In the genomic region with DNA sequence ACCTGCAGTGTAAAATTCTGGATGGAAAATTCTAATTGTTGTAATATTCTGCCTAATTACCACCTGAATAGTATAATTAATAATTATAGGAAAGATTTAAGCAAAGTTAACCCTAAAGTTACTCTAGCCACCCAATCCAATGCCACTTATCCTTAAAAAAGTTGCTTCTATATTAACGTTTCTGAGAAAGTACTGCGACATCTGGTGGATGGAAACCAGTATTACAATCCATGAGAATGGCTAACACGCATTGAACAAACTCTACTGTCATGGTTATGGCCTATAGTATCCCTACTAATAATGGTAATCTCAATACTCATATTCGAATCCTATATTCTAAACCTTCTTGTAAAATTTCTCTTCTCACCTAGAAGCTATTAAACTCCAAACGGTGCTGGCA, we compare ENCODE assay signal across 10 cellular contexts.
DNase-seq lines count a peak whose midpoint lies in the region; ATAC-seq and TF ChIP-seq lines count a peak whose summit lies in the region.
"Had no signal": no experiment of that assay in that cellular context is flagged by ENCODE, and none has a peak within 500 bp of the region (broad histone marks: within the 10 kb centered on the region; RNA-seq: fewer than 3 reads in every experiment).

No MANE protein-coding gene starts in this region.

- H3K4me3 Mint-ChIP-seq in chondrocyte (ENCODE audit: unreplicated experiment) (no peak overlapping the region), osteocyte (ENCODE audit: unreplicated experiment) (no peak overlapping the region)

- peaks cover 5% of the 10 kb centered on the region for H3K9me3 Mint-ChIP-seq in chondrocyte (ENCODE audit: low read depth)
- no peaks in the 10 kb centered on the region for H3K9me3 Mint-ChIP-seq in osteocyte (ENCODE audit: unreplicated experiment)

- no peak overlapping the region for H3K4me3 ChIP-seq in Jurkat, Clone E6-1 (ENCODE audit: low read length)

- H3K36me3 Mint-ChIP-seq in chondrocyte (ENCODE audit: low read depth) (no peaks in the 10 kb centered on the region), osteocyte (ENCODE audit: unreplicated experiment) (no peaks in the 10 kb centered on the region)

- TF ChIP-seq CTCF in chondrocyte (IDR thresholded peaks at IDR 0.05) = peak; percentile 72
- peak; percentile 44 for TF ChIP-seq CTCF in osteocyte (IDR thresholded peaks at IDR 0.05)

- H3K4me1 Mint-ChIP-seq in chondrocyte (ENCODE audit: low read depth) (no peaks in the 10 kb centered on the region), osteocyte (ENCODE audit: unreplicated experiment) (no peaks in the 10 kb centered on the region)

- H3K27me3 Mint-ChIP-seq in chondrocyte (ENCODE audit: low read depth) = peaks cover 3% of the 10 kb centered on the region
- H3K27me3 Mint-ChIP-seq in osteocyte (ENCODE audit: unreplicated experiment) = no peaks in the 10 kb centered on the region

- DNase-seq in DMS 273 (lab: John Stamatoyannopoulos, UW; ENCODE audit: unreplicated experiment) (peak; percentile 8), DMS 273 treated with DMSO at 0.1 percent for 48 hours (lab: John Stamatoyannopoulos, UW) (no peak), chondrocyte (ENCODE audit: low spot score) (no peak), osteocyte (ENCODE audit: extremely low spot score, unreplicated experiment) (no peak), G401 (ENCODE audit: low spot score) (no peak)
- DNase-seq in Jurkat, Clone E6-1 (ENCODE audit: low read depth, low spot score) = peak; percentile 17
- DNase-seq: activated CD4-positive, alpha-beta T cell treated with anti-CD3 and anti-CD28 coated beads, Interleukin-2, amount 50 U/mL, for 48 hours; NCI-H2081 treated with DMSO at 0.1 percent for 48 hours had no signal

- no peak overlapping the region for H3K27ac Mint-ChIP-seq in chondrocyte (ENCODE audit: unreplicated experiment)
- no peak overlapping the region for H3K27ac Mint-ChIP-seq in osteocyte (ENCODE audit: unreplicated experiment)

- ATAC-seq in HG03521 (IDR thresholded peaks at IDR 0.05; ENCODE audit: unreplicated experiment) (no peak), esophagus mucosa (no peak)

- in situ Hi-C loops in G401 (cut with HindIII; ENCODE audit: low sequenced_read_pairs) = no loop called here

Comparison
In these comparisons a context has a peak if more than half of its experiments do, and no peak if none do; other contexts are left out.
1. DNase-seq: peak in DMS 273 (single experiment) and Jurkat, Clone E6-1 (single experiment); none in DMS 273 treated with DMSO at 0.1 percent for 48 hours (single experiment), chondrocyte (single experiment), osteocyte (single experiment) and G401 (single experiment).